1 cellular context compared by ENCODE assay signal in the genomic region with DNA sequence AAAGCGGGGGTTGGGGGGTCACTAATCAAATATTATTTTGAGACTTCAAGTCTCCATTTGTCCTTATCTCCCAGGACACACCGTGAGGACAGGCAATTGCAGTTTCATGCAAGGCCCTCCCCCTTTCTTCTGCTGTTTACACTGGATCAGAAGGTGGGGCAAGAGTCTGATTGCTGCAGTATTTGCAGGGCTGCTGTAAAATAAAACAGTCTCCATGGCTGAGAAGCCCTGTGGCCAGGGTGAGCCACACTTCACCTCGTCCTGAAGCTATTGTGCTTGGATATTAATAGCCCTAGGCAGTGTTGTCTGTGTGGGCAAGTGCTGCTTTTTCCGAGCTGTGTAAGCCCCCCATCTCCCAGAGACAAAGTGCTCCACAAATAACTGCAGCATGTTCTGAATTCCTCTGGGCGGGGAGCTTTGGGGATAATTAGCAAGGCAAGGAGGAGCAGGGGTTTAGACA.
TF ChIP-seq lines count a peak whose summit lies in the region.

No MANE protein-coding gene starts in this region.

TF ChIP-seq in IMR-90, 13 proteins besides CTCF, POLR2A, EP300 and RAD21 (continued from another document):
- TF ChIP-seq MXI1 (IDR thresholded peaks at IDR 0.05; ENCODE audit: borderline replicate concordance, low read depth, low read length) (no peak), RFX5 (IDR thresholded peaks at IDR 0.05; ENCODE audit: low read depth, low read length) (no peak), CHD1 (IDR thresholded peaks at IDR 0.05; ENCODE audit: low read depth, low read length) (no peak), MAFK (IDR thresholded peaks at IDR 0.05; ENCODE audit: low read depth, low read length) (no peak), SMC3 (IDR thresholded peaks at IDR 0.05; ENCODE audit: low read depth, low read length) (no peak), MAZ (IDR thresholded peaks at IDR 0.05; ENCODE audit: borderline replicate concordance, low read depth, low read length) (no peak)
- TF ChIP-seq, protein P1, sequence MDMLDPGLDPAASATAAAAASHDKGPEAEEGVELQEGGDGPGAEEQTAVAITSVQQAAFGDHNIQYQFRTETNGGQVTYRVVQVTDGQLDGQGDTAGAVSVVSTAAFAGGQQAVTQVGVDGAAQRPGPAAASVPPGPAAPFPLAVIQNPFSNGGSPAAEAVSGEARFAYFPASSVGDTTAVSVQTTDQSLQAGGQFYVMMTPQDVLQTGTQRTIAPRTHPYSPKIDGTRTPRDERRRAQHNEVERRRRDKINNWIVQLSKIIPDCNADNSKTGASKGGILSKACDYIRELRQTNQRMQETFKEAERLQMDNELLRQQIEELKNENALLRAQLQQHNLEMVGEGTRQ (IDR thresholded peaks at IDR 0.05; ENCODE audit: low read depth, low read length): no peak
